ENCODE assay signal across 1 cellular context in the genomic region with DNA sequence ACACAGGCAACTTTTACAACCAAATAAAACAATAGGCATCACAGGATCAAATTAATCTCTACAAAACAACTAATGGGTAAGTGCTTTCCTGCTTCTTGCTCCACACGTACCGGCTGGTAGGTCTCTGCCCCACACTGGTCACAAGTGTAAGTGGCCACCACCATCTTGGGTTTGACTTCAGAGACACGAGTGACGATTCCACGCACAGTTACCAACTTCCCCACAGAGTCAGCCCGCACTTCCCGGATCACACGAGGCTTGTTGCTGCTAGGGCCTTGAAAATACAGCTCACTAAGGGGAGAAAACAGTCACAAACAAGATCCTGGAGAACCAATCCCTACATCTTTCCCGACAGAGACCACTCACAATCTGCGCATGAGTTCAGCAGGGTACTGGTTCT.
TF ChIP-seq lines count a peak whose summit lies in the region.

No MANE protein-coding gene starts in this region.

TF ChIP-seq in A549, 52 proteins besides CTCF, POLR2A, EP300 and RAD21:
- TF ChIP-seq POLR2AphosphoS2 (conservative IDR thresholded peaks at IDR 0.05; ENCODE audit: low read length) (0 out of 2 replicates have a peak, but pooled peaks have one; percentile 31), CHD4 (IDR thresholded peaks at IDR 0.05; ENCODE audit: borderline replicate concordance) (no peak)
